ENCODE assay signal across 13 cellular contexts in the genomic region with DNA sequence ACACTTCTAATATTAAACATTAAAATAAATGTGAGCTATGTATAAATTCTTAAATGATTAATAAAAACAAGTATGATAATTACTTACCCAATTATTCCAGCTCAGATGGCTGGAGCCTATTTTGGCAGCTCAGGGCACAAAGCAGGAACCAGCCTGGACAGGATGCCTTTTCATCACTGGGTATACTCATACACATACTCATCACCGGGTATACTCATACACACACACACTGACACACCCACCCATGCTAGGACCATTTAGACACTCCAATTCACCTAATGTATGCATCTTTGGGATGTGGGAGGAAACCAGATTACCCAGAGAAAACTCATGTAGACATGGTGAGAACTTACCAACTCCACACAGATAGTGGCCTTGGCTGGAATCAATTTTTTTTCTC. TPM values are rescaled to one million over a fixed set of nuclear protein-coding genes. Genes with fewer than 3 reads are reported as not detected.
A peak's percentile ranks its signal among the peaks of the same experiment; 100 is the strongest.
DNase-seq lines count a peak whose midpoint lies in the region; ATAC-seq and TF ChIP-seq lines count a peak whose summit lies in the region.
"Had no signal": no experiment of that assay in that cellular context is flagged by ENCODE, and none has a peak within 500 bp of the region (broad histone marks: within the 10 kb centered on the region; RNA-seq: fewer than 3 reads in every experiment).

No MANE protein-coding gene starts in this region.

- POLR2A ChIA-PET in RWPE1 (lab: Yijun Ruan, JAX; ENCODE audit: low non-redundant PET): no interaction called here

- TF ChIP-seq CTCF in RWPE1 (conservative IDR thresholded peaks at IDR 0.05; ENCODE audit: low read depth): no peak

- no peak overlapping the region for H3K4me3 Mint-ChIP-seq in stimulated activated effector memory CD8-positive, alpha-beta T cell treated with anti-CD3 and anti-CD28 coated beads, Interleukin-12 subunit alpha, Interleukin-12 subunit beta, amount 100 ng/mL, for 72 hours
- H3K4me3 Mint-ChIP-seq: B cell; CD4-positive, alpha-beta T cell had no signal

- H3K9me3 Mint-ChIP-seq in stimulated activated effector memory CD8-positive, alpha-beta T cell treated with anti-CD3 and anti-CD28 coated beads, Interleukin-12 subunit alpha, Interleukin-12 subunit beta, amount 100 ng/mL, for 72 hours: no peaks in the 10 kb centered on the region

- H3K4me1 Mint-ChIP-seq in stimulated activated effector memory CD8-positive, alpha-beta T cell treated with anti-CD3 and anti-CD28 coated beads, Interleukin-12 subunit alpha, Interleukin-12 subunit beta, amount 100 ng/mL, for 72 hours: no peaks in the 10 kb centered on the region
- H3K4me1 Mint-ChIP-seq: B cell had no signal

- CTCF ChIA-PET in RWPE1 (lab: Yijun Ruan, JAX): no interaction called here

- H3K36me3 Mint-ChIP-seq in stimulated activated effector memory CD8-positive, alpha-beta T cell treated with anti-CD3 and anti-CD28 coated beads, Interleukin-12 subunit alpha, Interleukin-12 subunit beta, amount 100 ng/mL, for 72 hours: no peaks in the 10 kb centered on the region

- ATAC-seq in stimulated activated effector memory CD8-positive, alpha-beta T cell treated with anti-CD3 and anti-CD28 coated beads, Interleukin-12 subunit alpha, Interleukin-12 subunit beta, amount 100 ng/mL, for 72 hours: peak; percentile 44
- no peak for ATAC-seq in HG03280 (IDR thresholded peaks at IDR 0.05; ENCODE audit: unreplicated experiment)
- ATAC-seq in HG03565 (IDR thresholded peaks at IDR 0.05; ENCODE audit: unreplicated experiment): no peak
- ATAC-seq: HCT116, HepG2 had no signal

- H3K27ac ChIP-seq in RWPE1: no peak overlapping the region
- peak overlapping the region; percentile 25 for H3K27ac ChIP-seq in epithelial cell of prostate

- H3K27ac Mint-ChIP-seq in stimulated activated effector memory CD8-positive, alpha-beta T cell treated with anti-CD3 and anti-CD28 coated beads, Interleukin-12 subunit alpha, Interleukin-12 subunit beta, amount 100 ng/mL, for 72 hours: no peak overlapping the region
- H3K27ac Mint-ChIP-seq: B cell; CD4-positive, alpha-beta T cell had no signal

- peak; percentile 54 for DNase-seq in HT1080 (ENCODE audit: low read depth)
- DNase-seq in RWPE1 (ENCODE audit: low spot score): peak; percentile 8
- peak; percentile 36 for DNase-seq in epithelial cell of prostate (ENCODE audit: low read depth, low spot score)
- no peak for DNase-seq in stimulated activated effector memory CD8-positive, alpha-beta T cell treated with anti-CD3 and anti-CD28 coated beads, Interleukin-12 subunit alpha, Interleukin-12 subunit beta, amount 100 ng/mL, for 72 hours (ENCODE audit: low spot score in 2 of 2)
- DNase-seq in HPDE6-E6E7 (ENCODE audit: extremely low spot score): no peak
- DNase-seq: CD4-positive, alpha-beta T cell; DND-41; GDM1 had no signal

RNA-seq across cellular contexts. Expression of gene CNOT2, which starts 57.9 kb away (rescaled TPM):
- total RNA-seq in HT1080 (2014; rRNA removed; shearing (Covaris generic)): 85.2 and 109 TPM in 2 replicates
- 44.6 and 63.3 TPM in 2 replicates for polyA plus RNA-seq in HT1080 (2015; cell fraction: cytosol; rRNA removed)
- 116 and 121 TPM in 2 replicates for polyA plus RNA-seq in HT1080 (2015; cell fraction: nucleus; rRNA removed)

Comparison
In these comparisons a context has a peak if more than half of its experiments do, and no peak if none do; other contexts are left out.
1. DNase-seq: peak in HT1080 (single experiment), RWPE1 (single experiment) and epithelial cell of prostate (single experiment); none in stimulated activated effector memory CD8-positive, alpha-beta T cell treated with anti-CD3 and anti-CD28 coated beads, Interleukin-12 subunit alpha, Interleukin-12 subunit beta, amount 100 ng/mL, for 72 hours (0 of 2) and HPDE6-E6E7 (single experiment).